In genomic region chr5:93278876-93279275, GRCh38 we compare ENCODE assay signal across 17 cellular contexts.
"Had no signal": no experiment of that assay in that cellular context is flagged by ENCODE, and none has a peak within 500 bp of the region (broad histone marks: within the 10 kb centered on the region; RNA-seq: fewer than 3 reads in every experiment).

No MANE protein-coding gene starts in this region.

- DNase-seq: activated CD4-positive, alpha-beta T cell treated with anti-CD3 and anti-CD28 coated beads, Interleukin-2, amount 50 U/mL, for 4 hours; activated CD4-positive, CD25-positive, alpha-beta regulatory T cell treated with anti-CD3 and anti-CD28 coated beads, Interleukin-2, amount 50 U/mL, for 72 hours; activated CD8-positive, alpha-beta memory T cell treated with anti-CD3 and anti-CD28 coated beads, Interleukin-2, amount 10 ng/mL, durations not matched to agents 7 days and 5 days; activated effector memory CD4-positive, alpha-beta T cell treated with Interleukin-2 at 50 U/mL for 16 hours; activated T-cell treated with anti-CD3 and anti-CD28 coated beads, Interleukin-2, amount 50 U/mL, for 24 hours; foreskin melanocyte; heart right ventricle; stimulated activated CD4-positive, alpha-beta T cell treated with anti-CD3 and anti-CD28 coated beads, Interleukin-4, amount 100 ng/mL, for 4 hours; stimulated activated naive CD8-positive, alpha-beta T cell treated with anti-CD3 and anti-CD28 coated beads, Interleukin-15, amount 100 ng/mL, for 72 hours; testis had no signal

- H3K27me3 Mint-ChIP-seq: activated CD8-positive, alpha-beta memory T cell treated with anti-CD3 and anti-CD28 coated beads, Interleukin-2, amount 10 ng/mL, durations not matched to agents 7 days and 5 days; activated naive CD4-positive, alpha-beta T cell treated with anti-CD3 and anti-CD28 coated beads, Interleukin-2, amount 50 U/mL, for 24 hours; activated T-cell treated with anti-CD3 and anti-CD28 coated beads, Interleukin-2, amount 50 U/mL, for 24 hours; central memory CD8-positive, alpha-beta T cell; stimulated activated naive CD8-positive, alpha-beta T cell treated with anti-CD3 and anti-CD28 coated beads, Interleukin-15, amount 100 ng/mL, for 72 hours had no signal

- H3K27ac Mint-ChIP-seq: activated CD8-positive, alpha-beta memory T cell treated with anti-CD3 and anti-CD28 coated beads, Interleukin-2, amount 10 ng/mL, durations not matched to agents 7 days and 5 days; activated naive CD4-positive, alpha-beta T cell treated with anti-CD3 and anti-CD28 coated beads, Interleukin-2, amount 50 U/mL, for 24 hours; activated T-cell treated with anti-CD3 and anti-CD28 coated beads, Interleukin-2, amount 50 U/mL, for 24 hours; T-helper 2 cell treated with Interferon-gamma antibody and Interleukin-4, amounts not matched to agents 5 μg/mL and 100 μg/mL, for 36 hours had no signal

- H3K4me3 ChIP-seq: heart right ventricle, right atrium auricular region, skin epidermis, testis had no signal

- H3K4me3 Mint-ChIP-seq: activated CD8-positive, alpha-beta memory T cell treated with anti-CD3 and anti-CD28 coated beads, Interleukin-2, amount 10 ng/mL, durations not matched to agents 7 days and 5 days; activated naive CD4-positive, alpha-beta T cell treated with anti-CD3 and anti-CD28 coated beads, Interleukin-2, amount 50 U/mL, for 24 hours; activated T-cell treated with anti-CD3 and anti-CD28 coated beads, Interleukin-2, amount 50 U/mL, for 24 hours; central memory CD8-positive, alpha-beta T cell; stimulated activated naive CD8-positive, alpha-beta T cell treated with anti-CD3 and anti-CD28 coated beads, Interleukin-15, amount 100 ng/mL, for 72 hours; T-helper 2 cell treated with Interferon-gamma antibody and Interleukin-4, amounts not matched to agents 5 μg/mL and 100 μg/mL, for 36 hours had no signal

- H3K36me3 Mint-ChIP-seq: activated CD8-positive, alpha-beta memory T cell treated with anti-CD3 and anti-CD28 coated beads, Interleukin-2, amount 10 ng/mL, durations not matched to agents 7 days and 5 days; activated naive CD4-positive, alpha-beta T cell treated with anti-CD3 and anti-CD28 coated beads, Interleukin-2, amount 50 U/mL, for 24 hours had no signal

- ATAC-seq: activated CD8-positive, alpha-beta memory T cell treated with anti-CD3 and anti-CD28 coated beads, Interleukin-2, amount 10 ng/mL, durations not matched to agents 7 days and 5 days; esophagus mucosa; heart right ventricle; left lobe of liver; stimulated activated naive CD8-positive, alpha-beta T cell treated with anti-CD3 and anti-CD28 coated beads, Interleukin-15, amount 100 ng/mL, for 72 hours had no signal

- H3K9me3 Mint-ChIP-seq: activated naive CD4-positive, alpha-beta T cell treated with anti-CD3 and anti-CD28 coated beads, Interleukin-2, amount 50 U/mL, for 24 hours; activated T-cell treated with anti-CD3 and anti-CD28 coated beads, Interleukin-2, amount 50 U/mL, for 24 hours; central memory CD8-positive, alpha-beta T cell; T-helper 2 cell treated with Interferon-gamma antibody and Interleukin-4, amounts not matched to agents 5 μg/mL and 100 μg/mL, for 36 hours had no signal

- H3K4me1 Mint-ChIP-seq: activated CD8-positive, alpha-beta memory T cell treated with anti-CD3 and anti-CD28 coated beads, Interleukin-2, amount 10 ng/mL, durations not matched to agents 7 days and 5 days; activated naive CD4-positive, alpha-beta T cell treated with anti-CD3 and anti-CD28 coated beads, Interleukin-2, amount 50 U/mL, for 24 hours; central memory CD8-positive, alpha-beta T cell; stimulated activated naive CD8-positive, alpha-beta T cell treated with anti-CD3 and anti-CD28 coated beads, Interleukin-15, amount 100 ng/mL, for 72 hours had no signal
